1 cellular context compared by ENCODE assay signal in the genomic region with DNA sequence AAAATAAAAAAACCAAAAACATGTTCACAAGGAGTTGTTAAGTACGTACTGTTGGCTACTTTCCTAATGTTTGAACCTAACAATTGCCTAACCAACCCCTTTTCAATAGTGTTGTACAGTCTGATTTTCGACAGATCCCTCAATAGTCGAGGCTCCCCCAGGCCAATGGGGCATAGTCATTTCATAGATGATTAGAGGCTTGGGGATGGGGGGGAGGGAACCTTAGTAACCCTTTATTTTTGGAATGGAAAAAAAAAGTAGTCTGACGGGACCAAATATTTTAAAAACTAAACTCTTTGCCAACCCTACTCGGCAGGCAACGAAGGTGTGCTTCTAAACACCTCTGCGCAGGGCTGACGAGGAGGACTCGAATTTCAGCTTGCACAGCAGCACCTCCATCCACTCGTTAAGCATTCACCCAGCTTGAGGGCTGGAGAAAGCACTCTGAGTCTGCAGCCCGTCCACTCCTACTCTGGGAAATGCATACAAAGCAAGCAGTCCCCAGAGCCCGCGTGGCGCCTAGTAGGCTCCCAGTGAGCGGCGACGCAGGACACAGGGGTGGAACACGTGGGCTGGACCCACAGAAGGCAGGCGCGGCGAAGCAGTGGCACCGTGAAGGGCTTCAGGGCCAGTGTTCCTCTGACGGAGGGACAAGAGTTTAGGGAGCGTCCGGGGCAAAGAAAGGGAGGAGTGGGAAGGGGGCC.
TF ChIP-seq lines count a peak whose summit lies in the region.

No MANE protein-coding gene starts in this region.

TF ChIP-seq in HepG2, 621 proteins besides CTCF, POLR2A, EP300 and RAD21 (continued from another document and continues in another):
- TF ChIP-seq MYC (CRISPR knock-in tag; IDR thresholded peaks at IDR 0.05; ENCODE audit: borderline replicate concordance) (peak; percentile 89), RORA (CRISPR knock-in tag; IDR thresholded peaks at IDR 0.05) (no peak), FOXP1 (IDR thresholded peaks at IDR 0.05) (no peak), FOXP1 (CRISPR knock-in tag; IDR thresholded peaks at IDR 0.05) (no peak), IRX3 (CRISPR knock-in tag; IDR thresholded peaks at IDR 0.05; ENCODE audit: borderline replicate concordance, low read depth) (no peak), IRF9 (CRISPR knock-in tag; IDR thresholded peaks at IDR 0.05; ENCODE audit: borderline replicate concordance) (no peak), ZNF468 (CRISPR knock-in tag; IDR thresholded peaks at IDR 0.05) (no peak), NBN (conservative IDR thresholded peaks at IDR 0.05) (no peak), PHF5A (CRISPR knock-in tag; IDR thresholded peaks at IDR 0.05; ENCODE audit: low read depth, unreplicated experiment) (no peak), SP2 (CRISPR knock-in tag; IDR thresholded peaks at IDR 0.05) (no peak), RCOR2 (CRISPR knock-in tag; IDR thresholded peaks at IDR 0.05) (no peak), CEBPG (CRISPR knock-in tag; IDR thresholded peaks at IDR 0.05) (no peak), STAT5B (CRISPR knock-in tag; IDR thresholded peaks at IDR 0.05) (no peak), ZNF746 (CRISPR knock-in tag; IDR thresholded peaks at IDR 0.05) (no peak), ZNF782 (CRISPR knock-in tag; IDR thresholded peaks at IDR 0.05; ENCODE audit: borderline replicate concordance) (no peak), GFI1 (CRISPR knock-in tag; IDR thresholded peaks at IDR 0.05; ENCODE audit: borderline replicate concordance) (no peak), ZSCAN21 (CRISPR knock-in tag; IDR thresholded peaks at IDR 0.05; ENCODE audit: borderline replicate concordance) (peak; percentile 1; the same call in 1 of the 2 replicates), TGIF2 (CRISPR knock-in tag; IDR thresholded peaks at IDR 0.05) (no peak; the same call in 1 of the 2 replicates), TCF7 (IDR thresholded peaks at IDR 0.05; ENCODE audit: low read depth) (no peak), SKI (IDR thresholded peaks at IDR 0.05; ENCODE audit: partially characterized antibody) (no peak), NR3C1 (CRISPR knock-in tag; IDR thresholded peaks at IDR 0.05) (no peak), ZNF3 (CRISPR knock-in tag; IDR thresholded peaks at IDR 0.05) (no peak), ZSCAN30 (CRISPR knock-in tag; IDR thresholded peaks at IDR 0.05) (no peak; the same call in 1 of the 2 replicates), ZNF343 (CRISPR knock-in tag; IDR thresholded peaks at IDR 0.05) (no peak), KLF11 (CRISPR knock-in tag; IDR thresholded peaks at IDR 0.05) (no peak), DR1 (CRISPR knock-in tag; IDR thresholded peaks at IDR 0.05) (0 out of 2 replicates have a peak, but pooled peaks have one; percentile 38), ZHX1 (CRISPR knock-in tag; IDR thresholded peaks at IDR 0.05; ENCODE audit: low read depth) (no peak), ZBTB38 (CRISPR knock-in tag; IDR thresholded peaks at IDR 0.05) (no peak), E2F2 (CRISPR knock-in tag; IDR thresholded peaks at IDR 0.05; ENCODE audit: borderline replicate concordance) (no peak)
- TF ChIP-seq, protein P1, sequence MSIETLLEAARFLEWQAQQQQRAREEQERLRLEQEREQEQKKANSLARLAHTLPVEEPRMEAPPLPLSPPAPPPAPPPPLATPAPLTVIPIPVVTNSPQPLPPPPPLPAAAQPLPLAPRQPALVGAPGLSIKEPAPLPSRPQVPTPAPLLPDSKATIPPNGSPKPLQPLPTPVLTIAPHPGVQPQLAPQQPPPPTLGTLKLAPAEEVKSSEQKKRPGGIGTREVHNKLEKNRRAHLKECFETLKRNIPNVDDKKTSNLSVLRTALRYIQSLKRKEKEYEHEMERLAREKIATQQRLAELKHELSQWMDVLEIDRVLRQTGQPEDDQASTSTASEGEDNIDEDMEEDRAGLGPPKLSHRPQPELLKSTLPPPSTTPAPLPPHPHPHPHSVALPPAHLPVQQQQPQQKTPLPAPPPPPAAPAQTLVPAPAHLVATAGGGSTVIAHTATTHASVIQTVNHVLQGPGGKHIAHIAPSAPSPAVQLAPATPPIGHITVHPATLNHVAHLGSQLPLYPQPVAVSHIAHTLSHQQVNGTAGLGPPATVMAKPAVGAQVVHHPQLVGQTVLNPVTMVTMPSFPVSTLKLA (IDR thresholded peaks at IDR 0.05): 0 out of 2 replicates have a peak, but pooled peaks have one; percentile 12
- TF ChIP-seq, protein P2, sequence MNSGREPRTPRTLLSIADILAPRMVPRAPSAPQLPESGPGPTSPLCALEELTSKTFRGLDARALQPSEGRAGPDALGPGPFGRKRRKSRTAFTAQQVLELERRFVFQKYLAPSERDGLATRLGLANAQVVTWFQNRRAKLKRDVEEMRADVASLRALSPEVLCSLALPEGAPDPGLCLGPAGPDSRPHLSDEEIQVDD (CRISPR knock-in tag; IDR thresholded peaks at IDR 0.05; ENCODE audit: borderline replicate concordance): peak; percentile 93; the same call in 1 of the 2 replicates
- TF ChIP-seq, protein P3, sequence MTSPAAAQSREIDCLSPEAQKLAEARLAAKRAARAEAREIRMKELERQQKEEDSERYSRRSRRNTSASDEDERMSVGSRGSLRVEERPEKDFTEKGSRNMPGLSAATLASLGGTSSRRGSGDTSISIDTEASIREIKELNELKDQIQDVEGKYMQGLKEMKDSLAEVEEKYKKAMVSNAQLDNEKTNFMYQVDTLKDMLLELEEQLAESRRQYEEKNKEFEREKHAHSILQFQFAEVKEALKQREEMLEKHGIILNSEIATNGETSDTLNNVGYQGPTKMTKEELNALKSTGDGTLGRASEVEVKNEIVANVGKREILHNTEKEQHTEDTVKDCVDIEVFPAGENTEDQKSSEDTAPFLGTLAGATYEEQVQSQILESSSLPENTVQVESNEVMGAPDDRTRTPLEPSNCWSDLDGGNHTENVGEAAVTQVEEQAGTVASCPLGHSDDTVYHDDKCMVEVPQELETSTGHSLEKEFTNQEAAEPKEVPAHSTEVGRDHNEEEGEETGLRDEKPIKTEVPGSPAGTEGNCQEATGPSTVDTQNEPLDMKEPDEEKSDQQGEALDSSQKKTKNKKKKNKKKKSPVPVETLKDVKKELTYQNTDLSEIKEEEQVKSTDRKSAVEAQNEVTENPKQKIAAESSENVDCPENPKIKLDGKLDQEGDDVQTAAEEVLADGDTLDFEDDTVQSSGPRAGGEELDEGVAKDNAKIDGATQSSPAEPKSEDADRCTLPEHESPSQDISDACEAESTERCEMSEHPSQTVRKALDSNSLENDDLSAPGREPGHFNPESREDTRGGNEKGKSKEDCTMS (CRISPR knock-in tag; conservative IDR thresholded peaks at IDR 0.05): no peak
- TF ChIP-seq, protein P4, sequence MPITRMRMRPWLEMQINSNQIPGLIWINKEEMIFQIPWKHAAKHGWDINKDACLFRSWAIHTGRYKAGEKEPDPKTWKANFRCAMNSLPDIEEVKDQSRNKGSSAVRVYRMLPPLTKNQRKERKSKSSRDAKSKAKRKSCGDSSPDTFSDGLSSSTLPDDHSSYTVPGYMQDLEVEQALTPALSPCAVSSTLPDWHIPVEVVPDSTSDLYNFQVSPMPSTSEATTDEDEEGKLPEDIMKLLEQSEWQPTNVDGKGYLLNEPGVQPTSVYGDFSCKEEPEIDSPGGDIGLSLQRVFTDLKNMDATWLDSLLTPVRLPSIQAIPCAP (CRISPR knock-in tag; IDR thresholded peaks at IDR 0.05; ENCODE audit: low read depth): no peak
- TF ChIP-seq, protein P5, sequence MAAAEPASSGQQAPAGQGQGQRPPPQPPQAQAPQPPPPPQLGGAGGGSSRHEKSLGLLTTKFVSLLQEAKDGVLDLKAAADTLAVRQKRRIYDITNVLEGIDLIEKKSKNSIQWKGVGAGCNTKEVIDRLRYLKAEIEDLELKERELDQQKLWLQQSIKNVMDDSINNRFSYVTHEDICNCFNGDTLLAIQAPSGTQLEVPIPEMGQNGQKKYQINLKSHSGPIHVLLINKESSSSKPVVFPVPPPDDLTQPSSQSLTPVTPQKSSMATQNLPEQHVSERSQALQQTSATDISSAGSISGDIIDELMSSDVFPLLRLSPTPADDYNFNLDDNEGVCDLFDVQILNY (CRISPR knock-in tag; conservative IDR thresholded peaks at IDR 0.05): 0 out of 2 replicates have a peak, but pooled peaks have one; percentile 8
- TF ChIP-seq, protein P6, sequence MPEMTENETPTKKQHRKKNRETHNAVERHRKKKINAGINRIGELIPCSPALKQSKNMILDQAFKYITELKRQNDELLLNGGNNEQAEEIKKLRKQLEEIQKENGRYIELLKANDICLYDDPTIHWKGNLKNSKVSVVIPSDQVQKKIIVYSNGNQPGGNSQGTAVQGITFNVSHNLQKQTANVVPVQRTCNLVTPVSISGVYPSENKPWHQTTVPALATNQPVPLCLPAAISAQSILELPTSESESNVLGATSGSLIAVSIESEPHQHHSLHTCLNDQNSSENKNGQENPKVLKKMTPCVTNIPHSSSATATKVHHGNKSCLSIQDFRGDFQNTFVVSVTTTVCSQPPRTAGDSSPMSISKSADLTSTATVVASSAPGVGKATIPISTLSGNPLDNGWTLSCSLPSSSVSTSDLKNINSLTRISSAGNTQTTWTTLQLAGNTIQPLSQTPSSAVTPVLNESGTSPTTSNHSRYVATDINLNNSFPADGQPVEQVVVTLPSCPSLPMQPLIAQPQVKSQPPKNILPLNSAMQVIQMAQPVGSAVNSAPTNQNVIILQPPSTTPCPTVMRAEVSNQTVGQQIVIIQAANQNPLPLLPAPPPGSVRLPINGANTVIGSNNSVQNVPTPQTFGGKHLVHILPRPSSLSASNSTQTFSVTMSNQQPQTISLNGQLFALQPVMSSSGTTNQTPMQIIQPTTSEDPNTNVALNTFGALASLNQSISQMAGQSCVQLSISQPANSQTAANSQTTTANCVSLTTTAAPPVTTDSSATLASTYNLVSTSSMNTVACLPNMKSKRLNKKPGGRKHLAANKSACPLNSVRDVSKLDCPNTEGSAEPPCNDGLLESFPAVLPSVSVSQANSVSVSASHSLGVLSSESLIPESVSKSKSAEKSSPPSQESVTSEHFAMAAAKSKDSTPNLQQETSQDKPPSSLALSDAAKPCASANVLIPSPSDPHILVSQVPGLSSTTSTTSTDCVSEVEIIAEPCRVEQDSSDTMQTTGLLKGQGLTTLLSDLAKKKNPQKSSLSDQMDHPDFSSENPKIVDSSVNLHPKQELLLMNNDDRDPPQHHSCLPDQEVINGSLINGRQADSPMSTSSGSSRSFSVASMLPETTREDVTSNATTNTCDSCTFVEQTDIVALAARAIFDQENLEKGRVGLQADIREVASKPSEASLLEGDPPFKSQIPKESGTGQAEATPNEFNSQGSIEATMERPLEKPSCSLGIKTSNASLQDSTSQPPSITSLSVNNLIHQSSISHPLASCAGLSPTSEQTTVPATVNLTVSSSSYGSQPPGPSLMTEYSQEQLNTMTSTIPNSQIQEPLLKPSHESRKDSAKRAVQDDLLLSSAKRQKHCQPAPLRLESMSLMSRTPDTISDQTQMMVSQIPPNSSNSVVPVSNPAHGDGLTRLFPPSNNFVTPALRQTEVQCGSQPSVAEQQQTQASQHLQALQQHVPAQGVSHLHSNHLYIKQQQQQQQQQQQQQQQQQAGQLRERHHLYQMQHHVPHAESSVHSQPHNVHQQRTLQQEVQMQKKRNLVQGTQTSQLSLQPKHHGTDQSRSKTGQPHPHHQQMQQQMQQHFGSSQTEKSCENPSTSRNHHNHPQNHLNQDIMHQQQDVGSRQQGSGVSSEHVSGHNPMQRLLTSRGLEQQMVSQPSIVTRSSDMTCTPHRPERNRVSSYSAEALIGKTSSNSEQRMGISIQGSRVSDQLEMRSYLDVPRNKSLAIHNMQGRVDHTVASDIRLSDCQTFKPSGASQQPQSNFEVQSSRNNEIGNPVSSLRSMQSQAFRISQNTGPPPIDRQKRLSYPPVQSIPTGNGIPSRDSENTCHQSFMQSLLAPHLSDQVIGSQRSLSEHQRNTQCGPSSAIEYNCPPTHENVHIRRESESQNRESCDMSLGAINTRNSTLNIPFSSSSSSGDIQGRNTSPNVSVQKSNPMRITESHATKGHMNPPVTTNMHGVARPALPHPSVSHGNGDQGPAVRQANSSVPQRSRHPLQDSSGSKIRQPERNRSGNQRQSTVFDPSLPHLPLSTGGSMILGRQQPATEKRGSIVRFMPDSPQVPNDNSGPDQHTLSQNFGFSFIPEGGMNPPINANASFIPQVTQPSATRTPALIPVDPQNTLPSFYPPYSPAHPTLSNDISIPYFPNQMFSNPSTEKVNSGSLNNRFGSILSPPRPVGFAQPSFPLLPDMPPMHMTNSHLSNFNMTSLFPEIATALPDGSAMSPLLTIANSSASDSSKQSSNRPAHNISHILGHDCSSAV (CRISPR knock-in tag; IDR thresholded peaks at IDR 0.05; ENCODE audit: borderline replicate concordance): no peak
